Comparison of ENCODE assay signal across 19 cellular contexts in the genomic region with DNA sequence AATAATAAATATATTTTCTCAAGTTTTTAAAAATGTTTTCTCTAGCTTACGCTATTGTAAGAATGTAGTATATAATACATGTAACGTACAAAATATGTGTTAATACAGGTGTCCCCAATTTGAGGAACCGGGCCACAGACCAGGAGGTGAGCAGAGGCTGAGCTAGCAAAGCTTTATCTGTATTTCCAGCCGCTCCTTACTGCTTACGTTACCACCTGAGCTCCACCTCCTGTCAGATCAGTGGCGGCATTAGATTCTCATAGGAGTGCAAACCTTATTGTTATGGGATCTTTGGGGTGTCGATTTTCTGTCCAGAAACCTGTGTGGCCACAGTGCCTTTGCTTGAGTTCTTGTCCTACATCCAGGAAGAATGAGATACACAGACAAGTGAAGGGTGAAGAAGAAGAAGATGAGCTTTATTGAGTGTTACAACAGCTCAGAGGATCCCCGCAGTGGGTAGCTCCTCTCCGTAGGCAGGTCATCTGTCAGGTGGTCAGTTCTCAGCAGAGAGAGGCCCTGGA. TPM values are rescaled to one million over a fixed set of nuclear protein-coding genes. Genes with fewer than 3 reads are reported as not detected.
DNase-seq lines count a peak whose midpoint lies in the region; ATAC-seq, FAIRE-seq and TF ChIP-seq lines count a peak whose summit lies in the region.
"Had no signal": no experiment of that assay in that cellular context is flagged by ENCODE, and none has a peak within 500 bp of the region (broad histone marks: within the 10 kb centered on the region; RNA-seq: fewer than 3 reads in every experiment).

No MANE protein-coding gene starts in this region.

- peak overlapping the region; percentile 64 for H3K27ac Mint-ChIP-seq in neural progenitor cell
- H3K27ac Mint-ChIP-seq in T-helper 2 cell treated with Interferon-gamma antibody and Interleukin-4, amounts not matched to agents 5 μg/mL and 100 μg/mL, for 36 hours = no peak overlapping the region

- no peak overlapping the region for H3K4me3 ChIP-seq in K562
- H3K4me3 ChIP-seq in neural progenitor cell = no peak overlapping the region
- H3K4me3 ChIP-seq: GM23248 had no signal

- ATAC-seq in K562 = peak; percentile 81

- 30% methylated on average over 9 of the region's 9 CpGs for WGBS in K562 (ENCODE audit: insufficient coverage, low coverage, missing lambda C conversion rate)

- no peak for TF ChIP-seq EP300 in K562 (IDR thresholded peaks at IDR 0.05; ENCODE audit: low read length)

- H3K9me1 ChIP-seq in K562 (ENCODE audit: control insufficient read depth, insufficient read depth, low read length) = no peaks in the 10 kb centered on the region

- H3K79me2 ChIP-seq in K562 (ENCODE audit: control insufficient read depth, insufficient read depth, low read length) = no peaks in the 10 kb centered on the region
- no peaks in the 10 kb centered on the region for H3K79me2 ChIP-seq in neural progenitor cell (ENCODE audit: low read depth)

- H3K9ac ChIP-seq in K562 (ENCODE audit: insufficient read depth in 1 of 2, low read depth in 2 of 2, low read length in 2 of 2) = no peak overlapping the region
- H3K9ac ChIP-seq in neural progenitor cell = no peak overlapping the region
- H3K9ac ChIP-seq: GM23248 had no signal

- no peaks in the 10 kb centered on the region for H4K20me1 ChIP-seq in K562 (replicated peaks; ENCODE audit: control insufficient read depth, insufficient read depth, low read length)
- no peaks in the 10 kb centered on the region for H4K20me1 ChIP-seq in neural progenitor cell (ENCODE audit: low read depth)

- H3F3A ChIP-seq in neural progenitor cell (ENCODE audit: low read depth) = no peaks in the 10 kb centered on the region

- H3K4me2 ChIP-seq in K562 (ENCODE audit: insufficient read depth, low read length) (peak overlapping the region; percentile 22; the same call in 1 of the 2 replicates), neural progenitor cell (no peak overlapping the region)

- in situ Hi-C loops in K562 (cut with MboI) = loop anchor here (25.0 kb wide), 1 partner anchor 572 kb away; no protein-coding TSS in a partner anchor

- no peaks in the 10 kb centered on the region for H3K27me3 Mint-ChIP-seq in neural progenitor cell (ENCODE audit: insufficient read depth, low read depth)
- peaks cover 36% of the 10 kb centered on the region for H3K27me3 Mint-ChIP-seq in T-helper 2 cell treated with Interferon-gamma antibody and Interleukin-4, amounts not matched to agents 5 μg/mL and 100 μg/mL, for 36 hours (ENCODE audit: low read depth)

- H3K4me1 ChIP-seq in K562 (replicated peaks in 1 of 2; ENCODE audit: control insufficient read depth in 2 of 2, insufficient read depth in 2 of 2, low read length in 2 of 2) (peaks cover 10 to 14% of the 10 kb centered on the region in 2 experiments), neural progenitor cell (peaks cover 5% of the 10 kb centered on the region)

- POLR2A ChIA-PET in K562 (lab: Yijun Ruan, JAX) = interaction anchor here (6.8 kb wide), 1 partner anchor 10 kb away, joined by 51 read pairs; the partner anchor contains the start of gene TRIM59

- H3K36me3 ChIP-seq in K562 (ENCODE audit: control insufficient read depth, insufficient read depth, low read length) (no peaks in the 10 kb centered on the region), neural progenitor cell (no peaks in the 10 kb centered on the region)

- H3K27ac ChIP-seq in K562 (ENCODE audit: extremely low read depth, low read depth, low read length) (no peak overlapping the region), neural progenitor cell (no peak overlapping the region), temporal lobe (ENCODE audit: low read depth, low read length) (peak overlapping the region; percentile 69)
- H3K27ac ChIP-seq: GM23248 had no signal

- TF ChIP-seq CTCF in K562 (IDR thresholded peaks at IDR 0.05 in 2 of 3, conservative IDR thresholded peaks at IDR 0.05 in 1 of 3; ENCODE audit: insufficient read depth in 2 of 3, low read depth in 1 of 3, low read length in 3 of 3) = no peak
- TF ChIP-seq CTCF in neural progenitor cell (IDR thresholded peaks at IDR 0.05) = no peak

- H3K27me3 ChIP-seq in K562 (ENCODE audit: control insufficient read depth in 2 of 2, insufficient read depth in 2 of 2, low read length in 2 of 2) (no peaks in the 10 kb centered on the region), neural progenitor cell (no peaks in the 10 kb centered on the region)

- H3K9me3 ChIP-seq in K562 (replicated peaks; ENCODE audit: control insufficient read depth, insufficient read depth, low read depth, low read length) (no peaks in the 10 kb centered on the region), neural progenitor cell (ENCODE audit: low read depth) (no peaks in the 10 kb centered on the region)

- H3K4me1 Mint-ChIP-seq in neural progenitor cell = peaks cover 3% of the 10 kb centered on the region
- H3K4me1 Mint-ChIP-seq in T-helper 2 cell treated with Interferon-gamma antibody and Interleukin-4, amounts not matched to agents 5 μg/mL and 100 μg/mL, for 36 hours (ENCODE audit: low read depth) = no peaks in the 10 kb centered on the region
- H3K4me1 Mint-ChIP-seq: CD4-positive, alpha-beta memory T cell had no signal

- peaks cover 5% of the 10 kb centered on the region for H3K9me3 Mint-ChIP-seq in neural progenitor cell
- no peaks in the 10 kb centered on the region for H3K9me3 Mint-ChIP-seq in T-helper 2 cell treated with Interferon-gamma antibody and Interleukin-4, amounts not matched to agents 5 μg/mL and 100 μg/mL, for 36 hours
- H3K9me3 Mint-ChIP-seq: CD4-positive, alpha-beta memory T cell had no signal

- CTCF ChIA-PET in K562 (lab: Yijun Ruan, JAX; ENCODE audit: low intra/inter-chr PET ratio) = no interaction called here

- H2AFZ ChIP-seq in K562 (ENCODE audit: low read depth, low read length) (peak overlapping the region; percentile 42; the same call in 1 of the 2 replicates), neural progenitor cell (replicated peaks) (no peak overlapping the region)
- H2AFZ ChIP-seq: GM23248 had no signal

- no peak for TF ChIP-seq POLR2A in K562 (conservative IDR thresholded peaks at IDR 0.05)

- intact Hi-C loops in K562 (cut with micrococcal nuclease) = no loop called here

- BruUV-seq in K562 (replicated peaks; lab: Mats Ljungman, UMichigan) = no TSS peak

- peak; percentile 78 for FAIRE-seq in K562 (lab: Jason Lieb, UNC)
- FAIRE-seq: GM12891, GM18507, H1 had no signal

- DNase-seq in K562 (ENCODE audit: extremely low read depth in 1 of 4, low spot score in 3 of 4) (peak in 1 of 4 experiments; percentile 45), neural progenitor cell (ENCODE audit: low spot score) (no peak), dermis blood vessel endothelial cell (no peak), GM19240 (ENCODE audit: insufficient read length, low spot score) (no peak)
- no peak for DNase-seq in T-helper 2 cell treated with Interferon-gamma antibody and Interleukin-4, amounts not matched to agents 5 μg/mL and 100 μg/mL, for 36 hours (ENCODE audit: low spot score)
- DNase-seq: C1 segment of cervical spinal cord; Calu3; CD4-positive, alpha-beta memory T cell; COR-L47; DMS53; DMS79 treated with DMSO at 0.1 percent for 48 hours; GF-D8; GM23248; H7 had no signal

- no peaks in the 10 kb centered on the region for H3K36me3 Mint-ChIP-seq in neural progenitor cell
- H3K36me3 Mint-ChIP-seq in T-helper 2 cell treated with Interferon-gamma antibody and Interleukin-4, amounts not matched to agents 5 μg/mL and 100 μg/mL, for 36 hours (ENCODE audit: low read depth) = no peaks in the 10 kb centered on the region
- H3K36me3 Mint-ChIP-seq: CD4-positive, alpha-beta memory T cell had no signal

- TF ChIP-seq RAD21 in K562 (CRISPR knock-in tag; conservative IDR thresholded peaks at IDR 0.05 in 1 of 2, IDR thresholded peaks at IDR 0.05 in 1 of 2) = no peak

- H3K4me3 Mint-ChIP-seq in neural progenitor cell = no peak overlapping the region
- no peak overlapping the region for H3K4me3 Mint-ChIP-seq in T-helper 2 cell treated with Interferon-gamma antibody and Interleukin-4, amounts not matched to agents 5 μg/mL and 100 μg/mL, for 36 hours
- H3K4me3 Mint-ChIP-seq: CD4-positive, alpha-beta memory T cell had no signal

RNA-seq across cellular contexts. Expression of gene TRIM59, which starts 9.9 kb away (rescaled TPM):
- total RNA-seq in K562 (2011; cell fraction: chromatin; rRNA removed; ENCODE audit: low replicate concordance) = 21.5 and 60.7 TPM in 2 replicates
- 11.2 and 16.4 TPM in 2 replicates for total RNA-seq in K562 (2011; cell fraction: nucleolus; rRNA removed)
- 32.6 and 56.4 TPM in 2 replicates for total RNA-seq in K562 (2011; cell fraction: nucleoplasm; rRNA removed)
- total RNA-seq in K562 (2014; rRNA removed) (20.7 and 22.7 TPM in 2 replicates), K562 (2014; rRNA removed; fragmentation: Illumina TruSeq; extraction: Trizol) (41.8 and 52.0 TPM in 2 replicates), K562 (2015; rRNA removed; fragmentation: Illumina TruSeq; extraction: Trizol) (34.8 and 35.6 TPM in 2 replicates), K562 (2021) (29.9 and 33.0 TPM in 2 replicates), neural progenitor cell (ENCODE audit: low replicate concordance) (80.9 and 120 TPM in 2 replicates), temporal lobe (6.6 TPM), dermis blood vessel endothelial cell (19.7 and 30.5 TPM in 2 replicates)
- polyA plus RNA-seq in K562 (2011; rRNA removed) (44.3 and 47.7 TPM in 2 replicates), K562 (2014; fragmentation: Illumina TruSeq; extraction: Trizol) (29.8 and 35.5 TPM in 2 replicates), K562 (2014; fragmentation: Nextera tagmentation; extraction: Ambion mirVana) (100 to 1,000 TPM in 1 of 2 experiments, 10 to 100 TPM in 1; 34.1 to 101 TPM), K562 (2014; rRNA removed) (16.4 and 16.8 TPM in 2 replicates)
- polyA plus RNA-seq in K562 (2011; cell fraction: cytosol; rRNA removed) = 7.5 and 16.2 TPM in 2 replicates
- polyA plus RNA-seq in K562 (2011; cell fraction: nucleus; rRNA removed) = 17.6 and 24.2 TPM in 2 replicates
- polyA plus RNA-seq in K562 (2012) = 18.5 and 20.9 TPM in 2 replicates
- polyA minus RNA-seq in K562 (2011; rRNA and poly(A)+ RNA removed) = 41.9 and 51.8 TPM in 2 replicates
- 16.0 and 29.1 TPM in 2 replicates for polyA minus RNA-seq in K562 (2011; cell fraction: cytosol; rRNA and poly(A)+ RNA removed)
- polyA minus RNA-seq in K562 (2011; cell fraction: nucleus; rRNA and poly(A)+ RNA removed) = 15.1 and 25.3 TPM in 2 replicates
- total RNA-seq: G401 had no signal
